Comparison of ENCODE assay signal across 13 cellular contexts in genomic region chr2:165587335-165587938, GRCh38.
A peak's percentile ranks its signal among the peaks of the same experiment; 100 is the strongest.
DNase-seq lines count a peak whose midpoint lies in the region; ATAC-seq and TF ChIP-seq lines count a peak whose summit lies in the region.
"Had no signal": no experiment of that assay in that cellular context is flagged by ENCODE, and none has a peak within 500 bp of the region (broad histone marks: within the 10 kb centered on the region; RNA-seq: fewer than 3 reads in every experiment).

No MANE protein-coding gene starts in this region.

- H3K4me3 Mint-ChIP-seq in nephron progenitor cell = peak overlapping the region; percentile 14
- H3K4me3 Mint-ChIP-seq in glutamatergic neuron (ENCODE audit: unreplicated experiment) = no peak overlapping the region

- DNase-seq in nephron progenitor cell (peak; percentile 8), upper lobe of right lung (no peak), Right ventricle myocardium inferior (ENCODE audit: missing footprints) (no peak), glutamatergic neuron (no peak), LoVo (ENCODE audit: low spot score) (no peak)
- DNase-seq: GM23248; NCI-H69; stimulated activated naive CD4-positive, alpha-beta T cell; T1000 had no signal

- H3K9me3 Mint-ChIP-seq in nephron progenitor cell (peaks cover 43% of the 10 kb centered on the region), glutamatergic neuron (ENCODE audit: unreplicated experiment) (peaks cover 3% of the 10 kb centered on the region)

- H3K36me3 ChIP-seq in upper lobe of right lung = no peaks in the 10 kb centered on the region

- H3K27ac ChIP-seq in upper lobe of right lung = no peak overlapping the region
- H3K27ac ChIP-seq: GM23248 had no signal

- peaks cover 50% of the 10 kb centered on the region for H3K4me1 Mint-ChIP-seq in nephron progenitor cell
- peaks cover 3% of the 10 kb centered on the region for H3K4me1 Mint-ChIP-seq in glutamatergic neuron (ENCODE audit: low read depth, unreplicated experiment)

- no peak overlapping the region for H3K4me3 ChIP-seq in upper lobe of right lung
- H3K4me3 ChIP-seq: GM23248, K562 had no signal

- no peaks in the 10 kb centered on the region for H3K9me3 ChIP-seq in upper lobe of right lung

- no peaks in the 10 kb centered on the region for H3K27me3 ChIP-seq in upper lobe of right lung

- intact Hi-C loops in upper lobe of right lung (cut with DNase I) (no loop called here), Right ventricle myocardium inferior (cut with DNase I) (no loop called here)

- H3K36me3 Mint-ChIP-seq in nephron progenitor cell (ENCODE audit: low read depth) (peaks cover 88% of the 10 kb centered on the region), glutamatergic neuron (ENCODE audit: unreplicated experiment) (peaks cover 10% of the 10 kb centered on the region)

- H3K4me1 ChIP-seq in upper lobe of right lung = peaks cover 5% of the 10 kb centered on the region

- H3K27ac Mint-ChIP-seq in nephron progenitor cell (peak overlapping the region; percentile 94), glutamatergic neuron (ENCODE audit: unreplicated experiment) (no peak overlapping the region)

- TF ChIP-seq CTCF in nephron progenitor cell (IDR thresholded peaks at IDR 0.05) = no peak
- no peak for TF ChIP-seq CTCF in upper lobe of right lung (IDR thresholded peaks at IDR 0.05)
- TF ChIP-seq CTCF in glutamatergic neuron (IDR thresholded peaks at IDR 0.05; ENCODE audit: partially characterized antibody, unreplicated experiment) = no peak

- peaks cover 3% of the 10 kb centered on the region for H3K27me3 Mint-ChIP-seq in nephron progenitor cell (ENCODE audit: low read depth, poor library complexity)
- peaks cover 2% of the 10 kb centered on the region for H3K27me3 Mint-ChIP-seq in glutamatergic neuron (ENCODE audit: unreplicated experiment)

- ATAC-seq in GM18868 (IDR thresholded peaks at IDR 0.05; ENCODE audit: unreplicated experiment) (peak; percentile 88), GM21825 (IDR thresholded peaks at IDR 0.05; ENCODE audit: unreplicated experiment) (peak; percentile 73), HG03520 (IDR thresholded peaks at IDR 0.05; ENCODE audit: unreplicated experiment) (peak; percentile 76), upper lobe of right lung (no peak), Right ventricle myocardium inferior (no peak)
- ATAC-seq: K562 had no signal

Comparison
In these comparisons a context has a peak if more than half of its experiments do, and no peak if none do; other contexts are left out.
1. ATAC-seq: peak in GM18868 (single experiment), GM21825 (single experiment) and HG03520 (single experiment); none in upper lobe of right lung (single experiment) and Right ventricle myocardium inferior (single experiment).